ENCODE assay signal across 1 cellular context in genomic region chr6:20313960-20314530, GRCh38.
TF ChIP-seq lines count a peak whose summit lies in the region.

No MANE protein-coding gene starts in this region.

TF ChIP-seq in GM12878, 131 proteins besides CTCF, POLR2A, EP300 and RAD21:
- TF ChIP-seq ZBED1 (IDR thresholded peaks at IDR 0.05; ENCODE audit: borderline replicate concordance) (no peak), MTA2 (IDR thresholded peaks at IDR 0.05; ENCODE audit: low read depth) (peak; percentile 27; the same call in 1 of the 2 replicates)
